ENCODE assay signal across 16 cellular contexts in the genomic region with DNA sequence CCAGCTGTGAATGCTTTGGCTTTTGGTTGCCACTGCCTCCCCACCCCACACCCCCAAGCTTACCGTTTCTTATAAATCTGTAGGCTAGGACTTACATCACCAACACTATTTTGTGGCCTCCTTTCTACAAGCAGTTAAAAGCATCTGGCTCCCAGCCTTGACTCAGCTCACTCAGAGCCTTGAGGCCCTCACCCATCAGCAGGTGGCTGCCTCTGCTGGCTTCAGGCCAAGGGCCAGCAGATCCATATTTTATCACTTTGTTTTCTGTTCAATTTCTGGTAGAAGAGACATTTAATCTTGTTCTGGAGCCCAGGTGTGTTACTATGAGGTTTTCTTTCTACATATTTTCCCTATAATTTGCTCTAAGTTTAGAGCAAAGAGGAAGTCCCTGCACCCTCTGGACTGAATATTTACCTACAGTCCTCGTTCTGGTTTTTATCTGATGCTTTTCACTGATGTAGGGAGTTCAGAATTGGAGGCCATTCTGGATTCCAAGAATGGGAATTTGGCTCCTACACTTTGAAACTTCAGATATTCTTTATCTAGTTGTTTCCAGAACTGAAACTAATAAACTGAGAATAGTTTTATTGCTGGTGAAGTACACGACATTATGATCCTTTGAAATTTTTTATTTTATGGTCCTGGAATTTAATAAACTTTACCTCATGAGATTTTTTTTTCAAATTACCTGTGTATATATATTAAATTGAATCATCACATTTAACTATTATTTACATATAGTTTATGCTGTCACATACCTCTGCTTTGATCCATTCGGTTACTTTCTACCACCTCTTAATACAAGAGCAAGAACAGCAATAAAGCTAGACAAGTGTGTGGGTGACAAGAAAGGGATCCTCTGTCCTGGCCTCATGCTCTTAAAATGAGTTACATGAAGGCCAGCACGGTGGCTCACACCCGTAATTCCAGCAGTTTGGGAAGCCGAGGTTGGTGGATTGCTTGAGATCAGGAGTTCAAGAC. TPM values are rescaled to one million over a fixed set of nuclear protein-coding genes. Genes with fewer than 3 reads are reported as not detected.
"Had no signal": no experiment of that assay in that cellular context is flagged by ENCODE, and none has a peak within 500 bp of the region (broad histone marks: within the 10 kb centered on the region; RNA-seq: fewer than 3 reads in every experiment).

No MANE protein-coding gene starts in this region.

- H2AFZ ChIP-seq: hepatocyte had no signal

- H3K27me3 ChIP-seq: esophagus muscularis mucosa, hepatocyte, upper lobe of left lung had no signal

- H3K27ac ChIP-seq: coronary artery, esophagus muscularis mucosa, hepatocyte, left ventricle myocardium inferior, prostate gland, skin epidermis, upper lobe of left lung had no signal

- H3K4me2 ChIP-seq: hepatocyte had no signal

- H3K9me3 ChIP-seq: esophagus muscularis mucosa, left ventricle myocardium inferior, prostate gland, upper lobe of left lung had no signal

- ATAC-seq: right cardiac atrium had no signal

- H3K4me1 ChIP-seq: esophagus muscularis mucosa, left ventricle myocardium inferior, prostate gland, upper lobe of left lung had no signal

- H3K36me3 ChIP-seq: esophagus muscularis mucosa, left ventricle myocardium inferior, prostate gland, upper lobe of left lung had no signal

- H3K4me3 ChIP-seq: coronary artery, esophagus muscularis mucosa, hepatocyte, left ventricle myocardium inferior, prostate gland, skin epidermis, upper lobe of left lung had no signal

- DNase-seq: activated B cell treated with CpG ODN at 0.5 μM for 24 hours; activated CD4-positive, alpha-beta T cell treated with anti-CD3 and anti-CD28 coated beads, Interleukin-2, amount 10 ng/mL, durations not matched to agents 7 days and 5 days; activated CD8-positive, alpha-beta memory T cell treated with anti-CD3 and anti-CD28 coated beads for 24 hours; activated naive CD8-positive, alpha-beta T cell treated with anti-CD3 and anti-CD28 coated beads for 36 hours; central memory CD4-positive, alpha-beta T cell; effector CD4-positive, alpha-beta T cell; left ventricle myocardium inferior; nephron progenitor cell; right cardiac atrium; upper lobe of left lung had no signal

- H3K79me2 ChIP-seq: hepatocyte had no signal

RNA-seq across cellular contexts. Expression of a gene that starts 22.2 kb away (rescaled TPM):
- total RNA-seq: activated CD4-positive, alpha-beta T cell treated with anti-CD3 and anti-CD28 coated beads, Interleukin-2, amount 10 ng/mL, durations not matched to agents 7 days and 5 days; activated T-helper 1 cell treated with anti-CD3 and anti-CD28 coated beads, Interleukin-12 subunit alpha, Interleukin-12 subunit beta, Interleukin-2, Interleukin-4 antibody, amounts not matched to agents 30 ng/mL and 10 ng/mL and 1 ng/mL, durations not matched to agents 14 hours and 24 hours and 36 hours had no signal
